In genomic region chr4:188245651-188246050, GRCh38 we compare ENCODE assay signal across 22 cellular contexts.
DNase-seq lines count a peak whose midpoint lies in the region; ATAC-seq and TF ChIP-seq lines count a peak whose summit lies in the region.
"Had no signal": no experiment of that assay in that cellular context is flagged by ENCODE, and none has a peak within 500 bp of the region (broad histone marks: within the 10 kb centered on the region; RNA-seq: fewer than 3 reads in every experiment).

No MANE protein-coding gene starts in this region.

- no peaks in the 10 kb centered on the region for H3K9me3 ChIP-seq in neural progenitor cell (ENCODE audit: low read depth)
- H3K9me3 ChIP-seq in right lobe of liver: no peaks in the 10 kb centered on the region
- H3K9me3 ChIP-seq: A549; BLaER1 treated with 17β-estradiol and CSF1 and Interleukin-3, amounts not matched to agents 10 nM and 100 nM had no signal

- H3F3A ChIP-seq in neural progenitor cell (ENCODE audit: low read depth): no peaks in the 10 kb centered on the region

- DNase-seq in COLO829 (ENCODE audit: low spot score): peak; percentile 23
- peak; percentile 59 for DNase-seq in SK-MEL-5 (ENCODE audit: low read depth, low spot score)
- DNase-seq in islet precursor cell: peak; percentile 90
- peak; percentile 47 for DNase-seq in neural progenitor cell (ENCODE audit: low spot score)
- DNase-seq in GM13976 (ENCODE audit: low spot score): no peak
- no peak for DNase-seq in occipital lobe (lab: John Stamatoyannopoulos, UW)
- DNase-seq in activated CD4-positive, alpha-beta T cell treated with anti-CD3 and anti-CD28 coated beads, Interleukin-2, amount 50 U/mL, for 4 hours: no peak
- DNase-seq in right lobe of liver: no peak
- DNase-seq: ACHN; CD4-positive, alpha-beta T cell; CD8-positive, alpha-beta T cell; COR-L47; DMS 273 treated with DMSO at 0.1 percent for 48 hours; DMS153; DMS79; DND-41; EL; GDM1 had no signal

- H3K4me1 ChIP-seq in neural progenitor cell (peaks cover 7% of the 10 kb centered on the region), right lobe of liver (no peaks in the 10 kb centered on the region)
- H3K4me1 ChIP-seq: A549; BLaER1 treated with 17β-estradiol and CSF1 and Interleukin-3, amounts not matched to agents 10 nM and 100 nM had no signal

- TF ChIP-seq POLR2A in right lobe of liver (IDR thresholded peaks at IDR 0.05): no peak

- no peak overlapping the region for H3K9ac ChIP-seq in neural progenitor cell
- H3K9ac ChIP-seq: BLaER1 treated with 17β-estradiol and CSF1 and Interleukin-3, amounts not matched to agents 10 nM and 100 nM had no signal

- intact Hi-C loops in right lobe of liver (cut with DNase I): no loop called here

- in situ Hi-C loops in SK-MEL-5 (cut with HindIII; ENCODE audit: low pct_unique_long_range_greater_than_20kb, low sequenced_read_pairs): no loop called here
- in situ Hi-C loops in GM13976 (cut with MboI; ENCODE audit: low sequenced_read_pairs, unreplicated experiment): no loop called here

- H3K36me3 ChIP-seq in neural progenitor cell (no peaks in the 10 kb centered on the region), right lobe of liver (no peaks in the 10 kb centered on the region)
- H3K36me3 ChIP-seq: BLaER1 treated with 17β-estradiol and CSF1 and Interleukin-3, amounts not matched to agents 10 nM and 100 nM had no signal

- no peak overlapping the region for H3K4me2 ChIP-seq in neural progenitor cell
- H3K4me2 ChIP-seq: A549; BLaER1 treated with 17β-estradiol and CSF1 and Interleukin-3, amounts not matched to agents 10 nM and 100 nM had no signal

- H3K4me1 Mint-ChIP-seq in neural progenitor cell: peaks cover 2% of the 10 kb centered on the region

- peaks cover 4% of the 10 kb centered on the region for H3K27me3 Mint-ChIP-seq in neural progenitor cell (ENCODE audit: insufficient read depth, low read depth)
- H3K27me3 Mint-ChIP-seq: CD4-positive, alpha-beta T cell had no signal

- peak overlapping the region; percentile 45 for H2AFZ ChIP-seq in neural progenitor cell (replicated peaks)

- TF ChIP-seq CTCF in neural progenitor cell (IDR thresholded peaks at IDR 0.05) (no peak), GM13976 (IDR thresholded peaks at IDR 0.05; ENCODE audit: borderline replicate concordance, control extremely low read depth, extremely low read depth, insufficient read depth, missing control alignments) (no peak), right lobe of liver (IDR thresholded peaks at IDR 0.05) (no peak)

- no peak overlapping the region for H3K4me3 Mint-ChIP-seq in neural progenitor cell
- H3K4me3 Mint-ChIP-seq: CD4-positive, alpha-beta T cell; CD8-positive, alpha-beta T cell had no signal

- no peak for ATAC-seq in right lobe of liver
- ATAC-seq: A549; CD8-positive, alpha-beta T cell had no signal

- H3K4me3 ChIP-seq in neural progenitor cell (no peak overlapping the region), right lobe of liver (no peak overlapping the region)
- H3K4me3 ChIP-seq: A549; BLaER1 treated with 17β-estradiol and CSF1 and Interleukin-3, amounts not matched to agents 10 nM and 100 nM had no signal

- WGBS in right lobe of liver (ENCODE audit: insufficient coverage, low coverage, low lambda C conversion rate, missing lambda C conversion rate): 45% methylated on average over 3 of the region's 6 CpGs

- H3K79me2 ChIP-seq in neural progenitor cell (ENCODE audit: low read depth): no peaks in the 10 kb centered on the region

- no peaks in the 10 kb centered on the region for H3K36me3 Mint-ChIP-seq in neural progenitor cell
- H3K36me3 Mint-ChIP-seq: CD8-positive, alpha-beta T cell had no signal

- H3K9me3 Mint-ChIP-seq in neural progenitor cell: no peaks in the 10 kb centered on the region

- no peak overlapping the region for H3K27ac Mint-ChIP-seq in neural progenitor cell
- H3K27ac Mint-ChIP-seq: CD4-positive, alpha-beta T cell; CD8-positive, alpha-beta T cell had no signal

- no peaks in the 10 kb centered on the region for H4K20me1 ChIP-seq in neural progenitor cell (ENCODE audit: low read depth)
- H4K20me1 ChIP-seq: BLaER1 treated with 17β-estradiol and CSF1 and Interleukin-3, amounts not matched to agents 10 nM and 100 nM had no signal

- H3K27me3 ChIP-seq in neural progenitor cell (no peaks in the 10 kb centered on the region), right lobe of liver (no peaks in the 10 kb centered on the region)
- H3K27me3 ChIP-seq: BLaER1 treated with 17β-estradiol and CSF1 and Interleukin-3, amounts not matched to agents 10 nM and 100 nM had no signal

- H3K27ac ChIP-seq in neural progenitor cell (no peak overlapping the region), right lobe of liver (no peak overlapping the region)
- H3K27ac ChIP-seq: 22Rv1; BLaER1 treated with 17β-estradiol and CSF1 and Interleukin-3, amounts not matched to agents 10 nM and 100 nM; C4-2B had no signal

Comparison
In these comparisons a context has a peak if more than half of its experiments do, and no peak if none do; other contexts are left out.
1. DNase-seq: peak in COLO829 (single experiment), SK-MEL-5 (single experiment), islet precursor cell (single experiment) and neural progenitor cell (single experiment); none in GM13976 (single experiment), occipital lobe (single experiment), activated CD4-positive, alpha-beta T cell treated with anti-CD3 and anti-CD28 coated beads, Interleukin-2, amount 50 U/mL, for 4 hours (0 of 2) and right lobe of liver (0 of 3).